In the genomic region with DNA sequence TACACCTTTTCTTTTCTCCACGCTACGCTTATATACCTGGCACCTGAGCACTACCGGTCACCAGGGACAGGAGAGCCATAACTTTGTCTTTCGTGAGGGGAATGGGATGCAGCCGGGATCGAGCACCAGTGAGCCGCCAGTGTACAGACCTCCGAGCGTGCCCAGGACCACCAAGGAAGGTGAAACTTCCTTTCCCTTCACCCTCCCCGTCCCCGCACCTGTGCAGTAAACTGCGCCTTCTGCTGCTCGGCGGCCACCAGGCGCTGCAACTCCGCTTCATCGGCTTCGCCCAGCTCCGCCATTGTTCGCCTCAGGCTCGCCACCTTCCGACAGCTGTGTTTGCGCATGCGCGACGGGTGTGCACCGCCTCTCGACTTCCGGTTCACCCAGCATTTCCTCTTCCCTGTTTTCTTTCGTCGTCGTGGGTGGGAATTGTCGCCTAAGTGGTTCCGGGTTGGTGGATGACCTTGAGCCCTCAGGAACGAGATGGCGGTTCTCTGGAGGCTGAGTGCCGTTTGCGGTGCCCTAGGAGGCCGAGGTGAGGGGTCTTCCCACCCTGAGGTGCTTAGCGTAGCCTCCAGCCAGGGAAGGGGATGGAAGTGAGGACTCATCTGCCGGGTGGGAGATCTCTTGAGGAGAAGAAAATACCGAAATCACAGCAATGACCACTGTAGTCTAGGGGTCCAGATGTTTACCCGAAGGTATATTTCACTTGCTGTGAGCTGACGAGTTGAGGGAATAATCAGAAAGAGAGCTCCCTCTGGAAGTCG, we compare ENCODE assay signal across 8 cellular contexts. TPM values are rescaled to one million over a fixed set of nuclear protein-coding genes. Genes with fewer than 3 reads are reported as not detected.
A peak's percentile ranks its signal among the peaks of the same experiment; 100 is the strongest.
DNase-seq lines count a peak whose midpoint lies in the region; TF ChIP-seq lines count a peak whose summit lies in the region.

A gene (plus strand): TSS at position 452 of the 770 bp plus-strand sequence. CDS start 35 bp downstream, at position 487.
A gene with protein sequence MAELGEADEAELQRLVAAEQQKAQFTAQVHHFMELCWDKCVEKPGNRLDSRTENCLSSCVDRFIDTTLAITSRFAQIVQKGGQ (minus strand): TSS at position 335 of the 770 bp plus-strand sequence. CDS start 33 bp downstream, at position 302.

- peak within 1 kb of the TSS; percentile 85 for H3K9ac ChIP-seq in ES-I3 (ENCODE audit: low read depth, low read length)

- H3K4me1 ChIP-seq in ES-I3 (ENCODE audit: insufficient read depth, low read length) = peaks cover 5% of the 10 kb centered on the region; the same call in 1 of the 2 replicates

- H3K36me3 ChIP-seq in ES-I3 (ENCODE audit: insufficient read depth, low read length) (peaks cover 26% of the 10 kb centered on the region), H7 (replicated peaks; ENCODE audit: control insufficient read depth, insufficient read depth, low read length) (peaks cover 30% of the 10 kb centered on the region)

- H3K4me3 ChIP-seq in H7 (ENCODE audit: insufficient read depth, low read depth, low read length) = peak within 1 kb of the TSS; percentile 96
- peak within 1 kb of the TSS; percentile 75 for H3K4me3 ChIP-seq in fibroblast of pulmonary artery (replicated peaks; ENCODE audit: low read depth, low read length)

- peak within 1 kb of the TSS; percentile 92 to 100 (median 94) for H3K4me3 Mint-ChIP-seq in nephron
- peak within 1 kb of the TSS; percentile 97 for H3K4me3 Mint-ChIP-seq in stimulated activated naive CD8-positive, alpha-beta T cell treated with anti-CD3 and anti-CD28 coated beads, Interleukin-15, Interleukin-2, amounts not matched to agents 100 ng/mL and 50 ng/mL, for 24 hours

- no peaks in the 10 kb centered on the region for H3K27me3 ChIP-seq in H7 (ENCODE audit: control insufficient read depth, insufficient read depth, low read length)

- peak within 1 kb of the TSS; percentile 70 to 94 (median 92) for H3K27ac Mint-ChIP-seq in nephron
- H3K27ac Mint-ChIP-seq in stimulated activated naive CD8-positive, alpha-beta T cell treated with anti-CD3 and anti-CD28 coated beads, Interleukin-15, Interleukin-2, amounts not matched to agents 100 ng/mL and 50 ng/mL, for 24 hours = peak within 1 kb of the TSS; percentile 98

- H3K9me3 ChIP-seq in ES-I3 (ENCODE audit: control insufficient read depth, insufficient read depth, low read length) = no peaks in the 10 kb centered on the region

- no peaks in the 10 kb centered on the region for H3K9me3 Mint-ChIP-seq in nephron
- H3K9me3 Mint-ChIP-seq in stimulated activated naive CD8-positive, alpha-beta T cell treated with anti-CD3 and anti-CD28 coated beads, Interleukin-15, Interleukin-2, amounts not matched to agents 100 ng/mL and 50 ng/mL, for 24 hours = no peaks in the 10 kb centered on the region

- TF ChIP-seq CTCF in fibroblast of pulmonary artery (IDR thresholded peaks at IDR 0.05; ENCODE audit: low read length, missing control alignments) (peak; percentile 41), nephron (IDR thresholded peaks at IDR 0.05; ENCODE audit: unreplicated experiment in 3 of 3) (peak in 2 of 3 experiments; percentile 15 to 26)

- H3K36me3 Mint-ChIP-seq in nephron (ENCODE audit: low read depth) = peaks cover 79% of the 10 kb centered on the region
- H3K36me3 Mint-ChIP-seq in stimulated activated naive CD8-positive, alpha-beta T cell treated with anti-CD3 and anti-CD28 coated beads, Interleukin-15, Interleukin-2, amounts not matched to agents 100 ng/mL and 50 ng/mL, for 24 hours (ENCODE audit: low read depth) = peaks cover 88% of the 10 kb centered on the region

- DNase-seq in H7 (peak; percentile 89), M059J (ENCODE audit: low read depth) (peak; percentile 98), SHP77 (lab: John Stamatoyannopoulos, UW) (peak; percentile 91 to 94), fibroblast of pulmonary artery (ENCODE audit: low read depth) (peak; percentile 98)
- peak; percentile 92 for DNase-seq in activated effector memory CD4-positive, alpha-beta T cell treated with Interleukin-2 at 50 U/mL for 16 hours

- peaks cover 44% of the 10 kb centered on the region for H3K4me1 Mint-ChIP-seq in nephron
- peaks cover 78% of the 10 kb centered on the region for H3K4me1 Mint-ChIP-seq in stimulated activated naive CD8-positive, alpha-beta T cell treated with anti-CD3 and anti-CD28 coated beads, Interleukin-15, Interleukin-2, amounts not matched to agents 100 ng/mL and 50 ng/mL, for 24 hours (ENCODE audit: low read depth)

- H3K27me3 Mint-ChIP-seq in nephron (ENCODE audit: low read depth) = no peaks in the 10 kb centered on the region
- H3K27me3 Mint-ChIP-seq in stimulated activated naive CD8-positive, alpha-beta T cell treated with anti-CD3 and anti-CD28 coated beads, Interleukin-15, Interleukin-2, amounts not matched to agents 100 ng/mL and 50 ng/mL, for 24 hours = no peaks in the 10 kb centered on the region

RNA-seq across cellular contexts. Expression of the first gene that starts in this region (rescaled TPM):
- total RNA-seq in H7 (2014; rRNA removed; shearing (Covaris generic)) = 194 and 218 TPM in 2 replicates
- 205 and 225 TPM in 2 replicates for total RNA-seq in M059J (2014; rRNA removed; shearing (Covaris generic))

RNA-seq across cellular contexts. Expression of the second gene that starts in this region (rescaled TPM):
- total RNA-seq in H7 (2014; rRNA removed; shearing (Covaris generic)) = 86.5 and 125 TPM in 2 replicates
- total RNA-seq in M059J (2014; rRNA removed; shearing (Covaris generic)) = 77.2 and 89.5 TPM in 2 replicates

Comparison
In these comparisons a context has a peak if more than half of its experiments do, and no peak if none do; other contexts are left out.
1. Peak in every context shown above with its lines: DNase-seq and H3K4me3 ChIP-seq.